Comparison of ENCODE assay signal across 8 cellular contexts in the genomic region with DNA sequence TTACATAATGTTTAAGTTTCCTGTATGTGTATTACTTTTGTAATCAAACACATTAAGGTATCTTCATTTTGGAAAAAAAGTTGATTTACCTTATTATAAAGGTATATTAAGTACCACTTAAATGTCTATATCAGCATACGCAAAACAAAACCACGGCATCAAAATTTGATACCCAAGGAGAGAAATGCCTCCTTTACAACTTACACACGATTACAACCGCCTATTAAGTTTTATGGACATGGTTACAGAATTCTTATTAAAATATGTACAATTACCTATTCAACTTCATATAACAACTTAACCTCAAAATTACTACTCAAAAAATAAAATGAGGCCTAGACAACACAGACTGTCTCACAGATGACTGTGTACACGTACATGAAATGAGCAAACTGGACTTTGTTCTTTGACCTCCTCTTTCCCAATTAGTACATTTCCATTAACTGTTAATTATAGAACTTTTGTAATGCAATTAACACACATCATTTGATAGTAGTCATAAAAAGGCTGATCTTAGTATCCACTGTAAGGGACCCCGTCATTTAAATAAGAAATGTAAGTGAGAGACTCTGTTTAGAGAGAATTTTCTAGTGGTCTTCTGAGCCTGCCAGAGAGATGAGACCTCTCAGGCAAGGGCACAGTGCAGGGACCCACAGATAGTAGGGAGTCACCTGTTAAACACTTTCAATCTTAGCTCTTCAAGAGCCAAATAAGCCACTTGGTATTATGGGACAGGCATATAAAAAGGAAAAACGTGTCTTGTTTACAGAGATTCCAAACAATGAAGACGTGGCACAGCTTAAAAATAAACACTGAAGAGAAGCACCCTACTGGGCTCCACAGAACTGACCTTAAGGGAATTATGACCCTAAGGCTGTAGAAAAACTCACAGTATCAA. TPM values are rescaled to one million over a fixed set of nuclear protein-coding genes. Genes with fewer than 3 reads are reported as not detected.
DNase-seq lines count a peak whose midpoint lies in the region; ATAC-seq, FAIRE-seq and TF ChIP-seq lines count a peak whose summit lies in the region.

No MANE protein-coding gene starts in this region.

- TF ChIP-seq POLR2A in testis (IDR thresholded peaks at IDR 0.05) = no peak

- peak overlapping the region; percentile 85 for H3K4me3 Mint-ChIP-seq in activated CD4-positive, alpha-beta T cell treated with anti-CD3 and anti-CD28 coated beads, Interleukin-2, amount 10 ng/mL, durations not matched to agents 24 days and 14 days
- H3K4me3 Mint-ChIP-seq in activated naive CD8-positive, alpha-beta T cell treated with anti-CD3 and anti-CD28 coated beads, Interleukin-2, amount 50 U/mL, for 24 hours = peak overlapping the region; percentile 87

- peaks cover 16% of the 10 kb centered on the region for H3K36me3 Mint-ChIP-seq in activated CD4-positive, alpha-beta T cell treated with anti-CD3 and anti-CD28 coated beads, Interleukin-2, amount 10 ng/mL, durations not matched to agents 24 days and 14 days (ENCODE audit: low read depth)
- peaks cover 14% of the 10 kb centered on the region for H3K36me3 Mint-ChIP-seq in activated naive CD8-positive, alpha-beta T cell treated with anti-CD3 and anti-CD28 coated beads, Interleukin-2, amount 50 U/mL, for 24 hours (ENCODE audit: low read depth)

- H3K36me3 ChIP-seq in kidney (ENCODE audit: control insufficient read depth in 1 of 2, insufficient read depth in 2 of 2, low read length in 2 of 2) (no peaks in the 10 kb centered on the region), testis (ENCODE audit: low read depth, missing control alignments) (no peaks in the 10 kb centered on the region)

- H3K9me3 Mint-ChIP-seq in activated CD4-positive, alpha-beta T cell treated with anti-CD3 and anti-CD28 coated beads, Interleukin-2, amount 10 ng/mL, durations not matched to agents 24 days and 14 days = no peaks in the 10 kb centered on the region
- H3K9me3 Mint-ChIP-seq in activated naive CD8-positive, alpha-beta T cell treated with anti-CD3 and anti-CD28 coated beads, Interleukin-2, amount 50 U/mL, for 24 hours = no peaks in the 10 kb centered on the region

- 41 to 42% methylated on average over 8 of the region's 8 CpGs for WGBS in testis, 2 donors

- H3K9me3 ChIP-seq in kidney (ENCODE audit: control insufficient read depth in 1 of 2, low read length in 2 of 2) = no peaks in the 10 kb centered on the region
- no peaks in the 10 kb centered on the region for H3K9me3 ChIP-seq in testis

- TF ChIP-seq CTCF in kidney (IDR thresholded peaks at IDR 0.05; ENCODE audit: borderline replicate concordance, extremely low read depth, insufficient read depth) (no peak), testis (IDR thresholded peaks at IDR 0.05) (no peak)

- no peaks in the 10 kb centered on the region for H3K27me3 Mint-ChIP-seq in activated CD4-positive, alpha-beta T cell treated with anti-CD3 and anti-CD28 coated beads, Interleukin-2, amount 10 ng/mL, durations not matched to agents 24 days and 14 days
- H3K27me3 Mint-ChIP-seq in activated naive CD8-positive, alpha-beta T cell treated with anti-CD3 and anti-CD28 coated beads, Interleukin-2, amount 50 U/mL, for 24 hours = no peaks in the 10 kb centered on the region

- DNase-seq in activated CD4-positive, alpha-beta T cell treated with anti-CD3 and anti-CD28 coated beads, Interleukin-2, amount 10 ng/mL, durations not matched to agents 24 days and 14 days = no peak
- DNase-seq in activated CD4-positive, alpha-beta T cell treated with anti-CD3 and anti-CD28 coated beads for 4 hours = no peak
- DNase-seq in activated naive CD8-positive, alpha-beta T cell treated with anti-CD3 and anti-CD28 coated beads, Interleukin-2, amount 50 U/mL, for 24 hours = no peak
- DNase-seq in kidney (no peak), testis (no peak), NCI-H1105 (lab: John Stamatoyannopoulos, UW) (no peak), NCI-H748 (lab: John Stamatoyannopoulos, UW; ENCODE audit: unreplicated experiment) (no peak)

- FAIRE-seq in kidney (lab: Jason Lieb, UNC) = no peak

- peak overlapping the region; percentile 96 for H3K27ac Mint-ChIP-seq in activated CD4-positive, alpha-beta T cell treated with anti-CD3 and anti-CD28 coated beads, Interleukin-2, amount 10 ng/mL, durations not matched to agents 24 days and 14 days
- H3K27ac Mint-ChIP-seq in activated naive CD8-positive, alpha-beta T cell treated with anti-CD3 and anti-CD28 coated beads, Interleukin-2, amount 50 U/mL, for 24 hours = peak overlapping the region; percentile 86

- intact Hi-C loops in activated CD4-positive, alpha-beta T cell treated with anti-CD3 and anti-CD28 coated beads, Interleukin-2, amount 10 ng/mL, durations not matched to agents 24 days and 14 days (cut with micrococcal nuclease) = no loop called here
- intact Hi-C loops in kidney (cut with DNase I) (no loop called here), testis (cut with DNase I; ENCODE audit: low total_unique reads) (no loop called here)

- peaks cover 45 to 53% of the 10 kb centered on the region in 2 donors for H3K4me1 ChIP-seq in kidney (ENCODE audit: control insufficient read depth in 1 of 2, insufficient read depth in 1 of 2, low read depth in 1 of 2, low read length in 2 of 2)
- peaks cover 63% of the 10 kb centered on the region for H3K4me1 ChIP-seq in testis

- no peaks in the 10 kb centered on the region for H3K27me3 ChIP-seq in testis

- no peak for ATAC-seq in activated naive CD8-positive, alpha-beta T cell treated with anti-CD3 and anti-CD28 coated beads, Interleukin-2, amount 50 U/mL, for 24 hours
- no peak for ATAC-seq in GM19455 (IDR thresholded peaks at IDR 0.05; ENCODE audit: unreplicated experiment)

- H3K9ac ChIP-seq in kidney (ENCODE audit: low read length in 2 of 2) = peak overlapping the region; percentile 87 to 99

- peak overlapping the region; percentile 86 to 87 for H3K4me3 ChIP-seq in kidney (ENCODE audit: low read length in 2 of 2)
- H3K4me3 ChIP-seq in testis = no peak overlapping the region

- H3K27ac ChIP-seq in kidney (ENCODE audit: low read depth in 2 of 2, low read length in 2 of 2) (peak overlapping the region; percentile 92 to 94), testis (peak overlapping the region; percentile 9 to 99)

- peaks cover 62% of the 10 kb centered on the region for H3K4me1 Mint-ChIP-seq in activated CD4-positive, alpha-beta T cell treated with anti-CD3 and anti-CD28 coated beads, Interleukin-2, amount 10 ng/mL, durations not matched to agents 24 days and 14 days
- H3K4me1 Mint-ChIP-seq in activated naive CD8-positive, alpha-beta T cell treated with anti-CD3 and anti-CD28 coated beads, Interleukin-2, amount 50 U/mL, for 24 hours = peaks cover 80% of the 10 kb centered on the region

RNA-seq across cellular contexts. Expression of a gene that starts 2.4 kb away (rescaled TPM):
- total RNA-seq in activated CD4-positive, alpha-beta T cell treated with anti-CD3 and anti-CD28 coated beads, Interleukin-2, amount 10 ng/mL, durations not matched to agents 24 days and 14 days = 58.5 and 61.2 TPM in 2 replicates
- 67.9 TPM for total RNA-seq in kidney
- 23.0 TPM for polyA plus RNA-seq in kidney (ENCODE audit: insufficient read depth, low read depth, low replicate concordance)
- 10 to 100 TPM; 98.6 to 99.7 TPM for total RNA-seq in testis
- polyA plus RNA-seq in testis (ENCODE audit: insufficient read depth, low read depth, low replicate concordance) = 50.5 TPM

RNA-seq across cellular contexts. Expression of a gene that starts 14.0 kb away (rescaled TPM):
- total RNA-seq in activated CD4-positive, alpha-beta T cell treated with anti-CD3 and anti-CD28 coated beads, Interleukin-2, amount 10 ng/mL, durations not matched to agents 24 days and 14 days = 50.0 and 58.0 TPM in 2 replicates
- total RNA-seq in kidney = 37.3 TPM
- polyA plus RNA-seq in kidney (ENCODE audit: insufficient read depth, low read depth, low replicate concordance) = 16.4 TPM
- total RNA-seq in testis = 10 to 100 TPM; 41.9 to 42.6 TPM
- 27.3 TPM for polyA plus RNA-seq in testis (ENCODE audit: insufficient read depth, low read depth, low replicate concordance)

RNA-seq across cellular contexts. Expression of a gene that starts 28.6 kb away (rescaled TPM):
- total RNA-seq in activated CD4-positive, alpha-beta T cell treated with anti-CD3 and anti-CD28 coated beads, Interleukin-2, amount 10 ng/mL, durations not matched to agents 24 days and 14 days = 13.0 and 14.0 TPM in 2 replicates
- total RNA-seq in kidney = 9.5 TPM
- polyA plus RNA-seq in kidney (ENCODE audit: insufficient read depth, low read depth, low replicate concordance) = 2.0 TPM
- 1 to 10 TPM; 2.9 to 3.2 TPM for total RNA-seq in testis
- 2.1 TPM for polyA plus RNA-seq in testis (ENCODE audit: insufficient read depth, low read depth, low replicate concordance)

Comparison
In these comparisons a context has a peak if more than half of its experiments do, and no peak if none do; other contexts are left out.
1. H3K4me3 ChIP-seq: peak in kidney (2 of 2); none in testis (0 of 2).